Comparison of ENCODE assay signal across 1 cellular context in genomic region chr1:182029379-182030331, GRCh38.
TF ChIP-seq lines count a peak whose summit lies in the region.

No MANE protein-coding gene starts in this region.

TF ChIP-seq in HepG2, 621 proteins besides CTCF, POLR2A, EP300 and RAD21 (continued from another document and continues in another):
- no peak for TF ChIP-seq KDM1A (CRISPR knock-in tag; IDR thresholded peaks at IDR 0.05)
- TF ChIP-seq STAT6 (CRISPR knock-in tag; IDR thresholded peaks at IDR 0.05; ENCODE audit: borderline replicate concordance): no peak
- TF ChIP-seq ZNF274 (CRISPR knock-in tag; IDR thresholded peaks at IDR 0.05): no peak
- no peak for TF ChIP-seq ZNF841 (CRISPR knock-in tag; IDR thresholded peaks at IDR 0.05; ENCODE audit: borderline replicate concordance)
- TF ChIP-seq XRCC5 (optimal IDR thresholded peaks at IDR 0.05; ENCODE audit: low read length): peak; percentile 48
- TF ChIP-seq E2F1 (CRISPR knock-in tag; IDR thresholded peaks at IDR 0.05): peak; percentile 35; the same call in 1 of the 2 replicates
- TF ChIP-seq MATR3 (CRISPR knock-in tag; IDR thresholded peaks at IDR 0.05): no peak
- TF ChIP-seq ZSCAN29 (CRISPR knock-in tag; conservative IDR thresholded peaks at IDR 0.05): peak; percentile 50
- no peak for TF ChIP-seq ARID5B (CRISPR knock-in tag; IDR thresholded peaks at IDR 0.05)
- peak; percentile 16; the same call in 1 of the 2 replicates for TF ChIP-seq ZBED4 (CRISPR knock-in tag; IDR thresholded peaks at IDR 0.05; ENCODE audit: borderline replicate concordance)
- peak; percentile 16; the same call in 1 of the 2 replicates for TF ChIP-seq STAG1 (CRISPR knock-in tag; IDR thresholded peaks at IDR 0.05)
- TF ChIP-seq DZIP1 (CRISPR knock-in tag; IDR thresholded peaks at IDR 0.05): no peak
- no peak for TF ChIP-seq ZNF552 (CRISPR knock-in tag; IDR thresholded peaks at IDR 0.05; ENCODE audit: borderline replicate concordance)
- no peak for TF ChIP-seq PBX3 (CRISPR knock-in tag; IDR thresholded peaks at IDR 0.05; ENCODE audit: borderline replicate concordance)
- TF ChIP-seq PITX1 (CRISPR knock-in tag; IDR thresholded peaks at IDR 0.05): no peak
- no peak for TF ChIP-seq ZNF101 (CRISPR knock-in tag; IDR thresholded peaks at IDR 0.05; ENCODE audit: borderline replicate concordance, low read depth)
- no peak for TF ChIP-seq BCL6 (CRISPR knock-in tag; IDR thresholded peaks at IDR 0.05)
- no peak for TF ChIP-seq RFXANK (CRISPR knock-in tag; IDR thresholded peaks at IDR 0.05)
- TF ChIP-seq EEA1 (CRISPR knock-in tag; IDR thresholded peaks at IDR 0.05; ENCODE audit: borderline replicate concordance): no peak
- TF ChIP-seq DNMT1 (CRISPR knock-in tag; IDR thresholded peaks at IDR 0.05): no peak
- TF ChIP-seq MNT (IDR thresholded peaks at IDR 0.05): no peak
- TF ChIP-seq ZNF704 (CRISPR knock-in tag; IDR thresholded peaks at IDR 0.05; ENCODE audit: borderline replicate concordance): no peak
- no peak for TF ChIP-seq FIP1L1 (IDR thresholded peaks at IDR 0.05; ENCODE audit: borderline replicate concordance, insufficient read depth, low read depth, low read length)
- no peak for TF ChIP-seq PHF5A (CRISPR knock-in tag; IDR thresholded peaks at IDR 0.05; ENCODE audit: low read depth, unreplicated experiment)
- TF ChIP-seq GTF3A (CRISPR knock-in tag; conservative IDR thresholded peaks at IDR 0.05): no peak
- no peak for TF ChIP-seq IKZF1 (IDR thresholded peaks at IDR 0.05)
- TF ChIP-seq STAT5B (CRISPR knock-in tag; IDR thresholded peaks at IDR 0.05): no peak
- no peak for TF ChIP-seq ZBTB7A (CRISPR knock-in tag; IDR thresholded peaks at IDR 0.05)
- TF ChIP-seq REPIN1 (CRISPR knock-in tag; IDR thresholded peaks at IDR 0.05; ENCODE audit: borderline replicate concordance, low read depth): no peak
- no peak for TF ChIP-seq ZBTB10 (CRISPR knock-in tag; IDR thresholded peaks at IDR 0.05; ENCODE audit: borderline replicate concordance)
- 0 out of 2 replicates have a peak, but pooled peaks have one; percentile 30 for TF ChIP-seq ZMAT3 (CRISPR knock-in tag; conservative IDR thresholded peaks at IDR 0.05)
- no peak for TF ChIP-seq ZBTB33 (CRISPR knock-in tag; IDR thresholded peaks at IDR 0.05)
- TF ChIP-seq RORA (CRISPR knock-in tag; IDR thresholded peaks at IDR 0.05): no peak
